ENCODE assay signal across 2 cellular contexts in genomic region chr9:132121021-132121420, GRCh38.
TF ChIP-seq lines count a peak whose summit lies in the region.

No MANE protein-coding gene starts in this region.

TF ChIP-seq in HepG2, 621 proteins besides CTCF, POLR2A, EP300 and RAD21:
- TF ChIP-seq ZNF296 (CRISPR knock-in tag; conservative IDR thresholded peaks at IDR 0.05) (no peak), TSC22D2 (CRISPR knock-in tag; IDR thresholded peaks at IDR 0.05; ENCODE audit: borderline replicate concordance) (no peak), ZNF274 (CRISPR knock-in tag; IDR thresholded peaks at IDR 0.05) (no peak), ZNF629 (CRISPR knock-in tag; conservative IDR thresholded peaks at IDR 0.05) (peak; percentile 49; the same call in 1 of the 2 replicates), CENPX (CRISPR knock-in tag; IDR thresholded peaks at IDR 0.05) (no peak), ZNF576 (CRISPR knock-in tag; IDR thresholded peaks at IDR 0.05) (no peak)

TF ChIP-seq in K562, 482 proteins besides CTCF, POLR2A, EP300 and RAD21:
- TF ChIP-seq ZFP36 (IDR thresholded peaks at IDR 0.05; ENCODE audit: low read depth, low read length, partially characterized antibody) (peak; percentile 58), KDM1A (IDR thresholded peaks at IDR 0.05) (peak in 1 of 2 experiments; percentile 29; a peak in 1 of 4 replicates), RNF219 (CRISPR knock-in tag; IDR thresholded peaks at IDR 0.05) (no peak), KDM4B (IDR thresholded peaks at IDR 0.05; ENCODE audit: borderline replicate concordance in 2 of 2, low read depth in 1 of 2) (no peak), CTCFL (IDR thresholded peaks at IDR 0.05; ENCODE audit: borderline replicate concordance, insufficient read depth, low read depth, low read length, poor library complexity, severe bottlenecking) (no peak), ZNF316 (IDR thresholded peaks at IDR 0.05) (no peak), CLOCK (CRISPR knock-in tag; IDR thresholded peaks at IDR 0.05; ENCODE audit: borderline replicate concordance) (no peak), BCOR (IDR thresholded peaks at IDR 0.05) (peak; percentile 71), RBM25 (IDR thresholded peaks at IDR 0.05; ENCODE audit: low read depth, low read length, severe bottlenecking) (peak; percentile 92), RHOXF2B (CRISPR knock-in tag; conservative IDR thresholded peaks at IDR 0.05) (no peak), THAP7 (CRISPR knock-in tag; IDR thresholded peaks at IDR 0.05) (no peak), TBL1XR1 (IDR thresholded peaks at IDR 0.05; ENCODE audit: low read length in 2 of 2) (no peak), NR4A1 (CRISPR knock-in tag; IDR thresholded peaks at IDR 0.05) (no peak), NR4A1 (tag; IDR thresholded peaks at IDR 0.05) (no peak), HNRNPLL (IDR thresholded peaks at IDR 0.05; ENCODE audit: low read depth, low read length, poor library complexity, severe bottlenecking) (no peak), PURB (CRISPR knock-in tag; IDR thresholded peaks at IDR 0.05; ENCODE audit: low read depth) (no peak), POLR2G (IDR thresholded peaks at IDR 0.05; ENCODE audit: low read depth, low read length) (no peak), ZKSCAN3 (CRISPR knock-in tag; IDR thresholded peaks at IDR 0.05) (no peak), POLR2B (IDR thresholded peaks at IDR 0.05; ENCODE audit: low read depth, partially characterized antibody) (no peak), MCM3 (IDR thresholded peaks at IDR 0.05) (no peak), PHF21A (IDR thresholded peaks at IDR 0.05; ENCODE audit: borderline replicate concordance, low read depth) (no peak), ZNF740 (CRISPR knock-in tag; IDR thresholded peaks at IDR 0.05) (no peak), ZNF740 (tag; IDR thresholded peaks at IDR 0.05) (no peak), FOXO4 (CRISPR knock-in tag; IDR thresholded peaks at IDR 0.05) (no peak), NFXL1 (CRISPR knock-in tag; IDR thresholded peaks at IDR 0.05) (no peak), MLX (CRISPR knock-in tag; conservative IDR thresholded peaks at IDR 0.05) (no peak), CSDE1 (IDR thresholded peaks at IDR 0.05) (no peak)
